20 cellular contexts compared by ENCODE assay signal in genomic region chr1:229161740-229162139, GRCh38.
"Had no signal": no experiment of that assay in that cellular context is flagged by ENCODE, and none has a peak within 500 bp of the region (broad histone marks: within the 10 kb centered on the region; RNA-seq: fewer than 3 reads in every experiment).

No MANE protein-coding gene starts in this region.

- H3K4me3 ChIP-seq: gastrocnemius medialis, heart left ventricle, tibial nerve, vagina had no signal

- H3K27me3 ChIP-seq: gastrocnemius medialis, tibial nerve, vagina had no signal

- ATAC-seq: activated T-cell treated with anti-CD3 and anti-CD28 coated beads, Interleukin-2, amount 50 U/mL, for 4 hours; effector memory CD8-positive, alpha-beta T cell; gastrocnemius medialis; heart left ventricle; left cardiac atrium; naive thymus-derived CD8-positive, alpha-beta T cell; T-cell had no signal

- H3K9ac ChIP-seq: parathyroid adenoma had no signal

- H2AFZ ChIP-seq: parathyroid adenoma had no signal

- H3K36me3 ChIP-seq: gastrocnemius medialis, heart left ventricle, tibial nerve, vagina had no signal

- H3K9me3 ChIP-seq: gastrocnemius medialis, heart left ventricle, tibial nerve, vagina had no signal

- FAIRE-seq: astrocyte, bronchial epithelial cell had no signal

- H3K79me2 ChIP-seq: parathyroid adenoma had no signal

- H3K4me1 ChIP-seq: gastrocnemius medialis had no signal

- DNase-seq: activated CD4-positive, alpha-beta memory T cell treated with anti-CD3 and anti-CD28 coated beads for 36 hours; activated CD4-positive, alpha-beta T cell treated with anti-CD3 and anti-CD28 coated beads for 1 hour; activated T-cell treated with anti-CD3 and anti-CD28 coated beads, Interleukin-2, amount 50 U/mL, for 4 hours; dermis blood vessel endothelial cell; effector memory CD8-positive, alpha-beta T cell; gastrocnemius medialis; heart left ventricle; immature natural killer cell; left cardiac atrium; naive thymus-derived CD8-positive, alpha-beta T cell; stimulated activated CD4-positive, alpha-beta T cell treated with anti-CD3 and anti-CD28 coated beads, Interleukin-1b, Interleukin-23, amount 100 ng/mL, for 48 hours; T-cell; T1000 had no signal

- H3K27ac ChIP-seq: epithelial cell of prostate, gastrocnemius medialis, heart left ventricle, parathyroid adenoma, tibial nerve, vagina, VCaP had no signal
